8 cellular contexts compared by ENCODE assay signal in the genomic region with DNA sequence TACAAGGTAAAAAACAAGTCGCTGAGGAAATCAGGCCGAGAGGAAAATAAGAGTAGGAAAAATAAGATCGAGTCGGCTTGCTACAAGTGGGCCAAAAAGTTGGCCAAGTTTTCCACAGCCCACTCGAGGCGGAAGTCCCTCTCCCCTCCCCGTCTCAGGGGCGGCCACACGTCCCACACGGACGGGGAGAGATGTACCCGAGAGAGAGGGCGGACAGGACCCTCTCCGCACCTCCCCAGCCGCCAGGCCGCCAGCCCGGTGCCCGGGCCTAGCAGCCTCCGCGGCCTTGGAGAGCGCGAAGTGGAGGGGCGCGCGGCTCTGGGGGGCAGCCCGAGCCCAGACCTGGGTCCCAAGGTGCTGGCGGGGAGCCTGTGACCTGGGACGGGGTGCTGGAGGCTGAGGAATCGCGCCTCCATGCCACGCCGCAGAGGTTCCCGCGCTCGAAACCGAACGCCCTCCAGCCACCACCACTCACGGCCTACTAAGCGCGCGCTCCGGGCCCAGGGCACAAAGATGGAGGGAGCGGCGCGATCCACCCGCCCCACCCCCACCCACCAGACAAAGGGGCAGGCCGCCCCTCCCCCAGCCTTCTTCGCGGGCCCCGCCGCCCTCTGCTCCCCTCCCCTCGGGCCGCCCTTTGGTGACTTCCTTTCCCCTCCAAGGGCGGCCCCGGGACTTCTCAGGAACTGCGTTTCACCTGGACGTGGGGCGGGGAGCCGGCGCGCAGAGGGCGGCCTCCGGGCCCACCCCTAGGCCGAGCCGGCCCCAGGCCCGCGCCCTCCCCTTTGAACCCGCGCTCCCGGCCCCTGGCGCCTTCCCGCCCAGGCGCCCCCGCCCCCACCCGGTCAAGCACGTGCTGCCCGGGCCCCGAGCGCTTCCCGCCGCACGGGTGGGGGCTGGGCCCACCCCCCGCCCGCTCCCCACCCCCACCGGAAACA. TPM values are rescaled to one million over a fixed set of nuclear protein-coding genes. Genes with fewer than 3 reads are reported as not detected.
A peak's percentile ranks its signal among the peaks of the same experiment; 100 is the strongest.
DNase-seq lines count a peak whose midpoint lies in the region; ATAC-seq and TF ChIP-seq lines count a peak whose summit lies in the region.

No MANE protein-coding gene starts in this region.

- intact Hi-C loops in right cardiac atrium (cut with DNase I) = loop anchor here in 2 of 4 donors (5.0 kb wide), 1 partner anchor 38 kb away; no protein-coding TSS in a partner anchor

- in situ Hi-C loops in GM13976 (cut with MboI; ENCODE audit: low sequenced_read_pairs, unreplicated experiment) = no loop called here

- peak overlapping the region; percentile 88 for H3K4me2 ChIP-seq in smooth muscle cell

- H4K20me1 ChIP-seq in smooth muscle cell (ENCODE audit: low read depth) = peaks cover 16% of the 10 kb centered on the region

- H3K27ac ChIP-seq in right cardiac atrium (ENCODE audit: low read length) (no peak overlapping the region), smooth muscle cell (ENCODE audit: low read depth) (peak overlapping the region; percentile 77)

- H3K4me1 ChIP-seq in right cardiac atrium (ENCODE audit: control insufficient read depth, insufficient read depth, low read length) (peaks cover 2% of the 10 kb centered on the region), smooth muscle cell (ENCODE audit: low read depth) (peaks cover 22% of the 10 kb centered on the region)

- H3K27me3 ChIP-seq in right cardiac atrium (ENCODE audit: control insufficient read depth, insufficient read depth) (no peaks in the 10 kb centered on the region), smooth muscle cell (ENCODE audit: low read depth) (no peaks in the 10 kb centered on the region)

- H3K36me3 ChIP-seq in smooth muscle cell (ENCODE audit: low read depth) = no peaks in the 10 kb centered on the region

- peaks cover 7% of the 10 kb centered on the region for H3K79me2 ChIP-seq in smooth muscle cell (ENCODE audit: low read depth)

- 60% methylated on average over 85 of the region's 85 CpGs for WGBS in right cardiac atrium
- 26% methylated on average over 32 of the region's 85 CpGs for WGBS in smooth muscle cell (ENCODE audit: low lambda C conversion rate)

- DNase-seq in GM13976 (ENCODE audit: low spot score) (peak; percentile 47), right cardiac atrium (peak; percentile 28 to 69 (median 67)), smooth muscle cell (lab: John Stamatoyannopoulos, UW; ENCODE audit: unreplicated experiment) (no peak), nucleus accumbens (lab: John Stamatoyannopoulos, UW) (no peak), hypothalamus (lab: John Stamatoyannopoulos, UW) (no peak), SKM-1 treated with dmso at 0.1 percent for 144 hours (lab: John Stamatoyannopoulos, UW; ENCODE audit: unreplicated experiment) (no peak)
- DNase-seq in activated CD8-positive, alpha-beta memory T cell treated with anti-CD3 and anti-CD28 coated beads for 24 hours = peak; percentile 83

- H3K9me3 ChIP-seq in right cardiac atrium (ENCODE audit: control insufficient read depth, low read length) (no peaks in the 10 kb centered on the region), smooth muscle cell (replicated peaks; ENCODE audit: low read depth) (no peaks in the 10 kb centered on the region)

- no peak overlapping the region for H3K9ac ChIP-seq in smooth muscle cell (ENCODE audit: low read depth)

- H3F3A ChIP-seq in smooth muscle cell (ENCODE audit: low read depth) = peaks cover 15% of the 10 kb centered on the region

- no peak for TF ChIP-seq CTCF in GM13976 (IDR thresholded peaks at IDR 0.05; ENCODE audit: borderline replicate concordance, control extremely low read depth, extremely low read depth, insufficient read depth, missing control alignments)
- TF ChIP-seq CTCF in smooth muscle cell (IDR thresholded peaks at IDR 0.05; ENCODE audit: borderline replicate concordance, insufficient read depth, poor library complexity, severe bottlenecking) = no peak

- H3K4me3 ChIP-seq in right cardiac atrium (ENCODE audit: low read length) (no peak overlapping the region), smooth muscle cell (peak overlapping the region; percentile 88)

- ATAC-seq in right cardiac atrium (no peak), SK-N-SH treated with all-trans-retinoic acid at 6 μM for 48 hours (no peak)

- H2AFZ ChIP-seq in smooth muscle cell (ENCODE audit: low read depth) = no peak overlapping the region

TF ChIP-seq in SK-N-SH treated with all-trans-retinoic acid at 6 μM for 48 hours, 23 proteins besides CTCF, POLR2A, EP300 and RAD21:
- no peak for TF ChIP-seq ZNF8 (CRISPR knock-in tag; IDR thresholded peaks at IDR 0.05)
- TF ChIP-seq, protein P1, sequence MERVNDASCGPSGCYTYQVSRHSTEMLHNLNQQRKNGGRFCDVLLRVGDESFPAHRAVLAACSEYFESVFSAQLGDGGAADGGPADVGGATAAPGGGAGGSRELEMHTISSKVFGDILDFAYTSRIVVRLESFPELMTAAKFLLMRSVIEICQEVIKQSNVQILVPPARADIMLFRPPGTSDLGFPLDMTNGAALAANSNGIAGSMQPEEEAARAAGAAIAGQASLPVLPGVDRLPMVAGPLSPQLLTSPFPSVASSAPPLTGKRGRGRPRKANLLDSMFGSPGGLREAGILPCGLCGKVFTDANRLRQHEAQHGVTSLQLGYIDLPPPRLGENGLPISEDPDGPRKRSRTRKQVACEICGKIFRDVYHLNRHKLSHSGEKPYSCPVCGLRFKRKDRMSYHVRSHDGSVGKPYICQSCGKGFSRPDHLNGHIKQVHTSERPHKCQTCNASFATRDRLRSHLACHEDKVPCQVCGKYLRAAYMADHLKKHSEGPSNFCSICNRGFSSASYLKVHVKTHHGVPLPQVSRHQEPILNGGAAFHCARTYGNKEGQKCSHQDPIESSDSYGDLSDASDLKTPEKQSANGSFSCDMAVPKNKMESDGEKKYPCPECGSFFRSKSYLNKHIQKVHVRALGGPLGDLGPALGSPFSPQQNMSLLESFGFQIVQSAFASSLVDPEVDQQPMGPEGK (CRISPR knock-in tag; IDR thresholded peaks at IDR 0.05; ENCODE audit: borderline replicate concordance) = no peak
TF ChIP-seq in SK-N-SH treated with all-trans-retinoic acid at 6 μM for 48 hours: peak in this region for 0.

RNA-seq across cellular contexts. Expression of a gene that starts 1.7 kb away (rescaled TPM):
- total RNA-seq in right cardiac atrium (10 to 100 TPM; 34.5 to 43.0 (median 39.0) TPM), smooth muscle cell (35.2 and 41.8 TPM in 2 replicates)
- polyA plus RNA-seq in right cardiac atrium (29.7 TPM), smooth muscle cell (69.9 and 105 TPM in 2 replicates)

RNA-seq across cellular contexts. Expression of a gene that starts 13.9 kb away (rescaled TPM):
- total RNA-seq in right cardiac atrium = 10 to 100 TPM; 17.0 to 25.5 (median 22.4) TPM
- 34.8 TPM for polyA plus RNA-seq in right cardiac atrium
- 13.6 and 29.7 TPM in 2 replicates for total RNA-seq in smooth muscle cell
- polyA plus RNA-seq in smooth muscle cell = 29.2 and 33.4 TPM in 2 replicates

Comparison
In these comparisons a context has a peak if more than half of its experiments do, and no peak if none do; other contexts are left out.
1. DNase-seq: peak in GM13976 (single experiment), activated CD8-positive, alpha-beta memory T cell treated with anti-CD3 and anti-CD28 coated beads for 24 hours (single experiment) and right cardiac atrium (3 of 3); none in smooth muscle cell (single experiment), nucleus accumbens (0 of 56), hypothalamus (0 of 51) and SKM-1 treated with dmso at 0.1 percent for 144 hours (single experiment).